In the genomic region with DNA sequence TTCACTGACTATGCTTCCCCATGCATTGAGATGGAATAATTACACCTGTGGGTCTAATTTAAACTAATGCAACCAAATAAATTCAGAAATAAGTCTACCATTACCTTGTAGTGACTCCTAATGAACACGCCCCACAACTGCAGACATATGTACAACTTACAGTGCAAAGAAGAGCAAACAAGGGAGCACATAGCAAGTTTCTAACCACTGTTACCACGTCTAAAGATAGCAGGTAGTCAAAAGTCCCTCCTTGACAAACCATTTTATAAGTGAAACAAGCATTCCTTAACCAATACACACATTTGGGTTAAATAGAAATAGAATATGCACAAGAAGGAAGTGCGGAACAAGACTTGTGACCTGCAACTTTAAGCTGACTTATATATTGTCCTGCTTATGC, we compare ENCODE assay signal across 11 cellular contexts. TPM values are rescaled to one million over a fixed set of nuclear protein-coding genes. Genes with fewer than 3 reads are reported as not detected.
DNase-seq lines count a peak whose midpoint lies in the region; ATAC-seq and TF ChIP-seq lines count a peak whose summit lies in the region.
"Had no signal": no experiment of that assay in that cellular context is flagged by ENCODE, and none has a peak within 500 bp of the region (broad histone marks: within the 10 kb centered on the region; RNA-seq: fewer than 3 reads in every experiment).

No MANE protein-coding gene starts in this region.

- peak overlapping the region; percentile 54 for H3K27ac Mint-ChIP-seq in activated naive CD4-positive, alpha-beta T cell treated with anti-CD3 and anti-CD28 coated beads, Interleukin-2, amount 10 ng/mL, durations not matched to agents 7 days and 5 days
- no peak overlapping the region for H3K27ac Mint-ChIP-seq in activated naive CD4-positive, alpha-beta T cell treated with anti-CD3 and anti-CD28 coated beads for 36 hours
- H3K27ac Mint-ChIP-seq in stimulated activated naive B cell treated with anti-CD40 and anti-IgM and Interleukin-4, amounts not matched to agents 10 μg/mL and 1 μg/mL and 100 μg/mL, for 72 hours = peak overlapping the region; percentile 44

- H3K4me3 Mint-ChIP-seq in activated naive CD4-positive, alpha-beta T cell treated with anti-CD3 and anti-CD28 coated beads, Interleukin-2, amount 10 ng/mL, durations not matched to agents 7 days and 5 days = peak overlapping the region; percentile 54
- H3K4me3 Mint-ChIP-seq in activated naive CD4-positive, alpha-beta T cell treated with anti-CD3 and anti-CD28 coated beads for 36 hours = no peak overlapping the region
- peak overlapping the region in 1 of 2 donors; percentile 23 for H3K4me3 Mint-ChIP-seq in stimulated activated naive B cell treated with anti-CD40 and anti-IgM and Interleukin-4, amounts not matched to agents 10 μg/mL and 1 μg/mL and 100 μg/mL, for 72 hours

- no peak for TF ChIP-seq POLR2A in heart left ventricle (IDR thresholded peaks at IDR 0.05)

- WGBS in heart left ventricle, 4 donors = 81 to 87% (median 82%) methylated on average over 3 of the region's 3 CpGs

- H3K9me3 Mint-ChIP-seq in activated naive CD4-positive, alpha-beta T cell treated with anti-CD3 and anti-CD28 coated beads, Interleukin-2, amount 10 ng/mL, durations not matched to agents 7 days and 5 days = no peaks in the 10 kb centered on the region
- H3K9me3 Mint-ChIP-seq in activated naive CD4-positive, alpha-beta T cell treated with anti-CD3 and anti-CD28 coated beads for 36 hours = no peaks in the 10 kb centered on the region
- peaks cover 0 to 2% of the 10 kb centered on the region in 2 donors for H3K9me3 Mint-ChIP-seq in stimulated activated naive B cell treated with anti-CD40 and anti-IgM and Interleukin-4, amounts not matched to agents 10 μg/mL and 1 μg/mL and 100 μg/mL, for 72 hours
- H3K9me3 Mint-ChIP-seq: activated naive CD4-positive, alpha-beta T cell treated with anti-CD3 and anti-CD28 coated beads, Interleukin-2, amount 50 U/mL, for 72 hours had no signal

- H3K27me3 ChIP-seq in heart left ventricle = no peaks in the 10 kb centered on the region
- H3K27me3 ChIP-seq: tibial artery had no signal

- H3K4me3 ChIP-seq in heart left ventricle = peak overlapping the region in 2 of 12 donors; percentile 30 to 43
- H3K4me3 ChIP-seq: tibial artery had no signal

- H3K36me3 ChIP-seq in heart left ventricle = no peaks in the 10 kb centered on the region
- H3K36me3 ChIP-seq: tibial artery had no signal

- H3K36me3 Mint-ChIP-seq in activated naive CD4-positive, alpha-beta T cell treated with anti-CD3 and anti-CD28 coated beads, Interleukin-2, amount 10 ng/mL, durations not matched to agents 7 days and 5 days = peaks cover 3% of the 10 kb centered on the region
- H3K36me3 Mint-ChIP-seq in activated naive CD4-positive, alpha-beta T cell treated with anti-CD3 and anti-CD28 coated beads for 36 hours (ENCODE audit: low read depth) = peaks cover 1% of the 10 kb centered on the region
- peaks cover 4 to 20% of the 10 kb centered on the region in 2 donors for H3K36me3 Mint-ChIP-seq in stimulated activated naive B cell treated with anti-CD40 and anti-IgM and Interleukin-4, amounts not matched to agents 10 μg/mL and 1 μg/mL and 100 μg/mL, for 72 hours
- H3K36me3 Mint-ChIP-seq: activated naive CD4-positive, alpha-beta T cell treated with anti-CD3 and anti-CD28 coated beads, Interleukin-2, amount 50 U/mL, for 72 hours had no signal

- no peak for TF ChIP-seq CTCF in heart left ventricle (IDR thresholded peaks at IDR 0.05)

- ATAC-seq in HG02763 (IDR thresholded peaks at IDR 0.05; ENCODE audit: unreplicated experiment) (peak; percentile 65), heart left ventricle (no peak)
- ATAC-seq in stimulated activated naive B cell treated with anti-CD40 and anti-IgM and Interleukin-4, amounts not matched to agents 10 μg/mL and 1 μg/mL and 100 μg/mL, for 72 hours (replicated peaks) = peak; percentile 58 to 70
- ATAC-seq: activated naive CD4-positive, alpha-beta T cell treated with anti-CD3 and anti-CD28 coated beads, Interleukin-2, amount 50 U/mL, for 72 hours had no signal

- CTCF ChIA-PET in activated naive CD4-positive, alpha-beta T cell treated with anti-CD3 and anti-CD28 coated beads, Interleukin-2, amount 10 ng/mL, durations not matched to agents 7 days and 5 days (lab: Charles Lee) = interaction anchor here (1.6 kb wide), 1 partner anchor 212 kb away, joined by 3 read pairs; no protein-coding TSS in a partner anchor
- CTCF ChIA-PET in activated naive CD4-positive, alpha-beta T cell treated with anti-CD3 and anti-CD28 coated beads for 36 hours (lab: Charles Lee) = interaction anchor here (0.6 kb wide), 1 partner anchor 17 kb away, joined by 3 read pairs; no protein-coding TSS in a partner anchor

- no peaks in the 10 kb centered on the region for H3K27me3 Mint-ChIP-seq in activated naive CD4-positive, alpha-beta T cell treated with anti-CD3 and anti-CD28 coated beads, Interleukin-2, amount 10 ng/mL, durations not matched to agents 7 days and 5 days
- H3K27me3 Mint-ChIP-seq in activated naive CD4-positive, alpha-beta T cell treated with anti-CD3 and anti-CD28 coated beads for 36 hours (ENCODE audit: low read depth) = no peaks in the 10 kb centered on the region
- H3K27me3 Mint-ChIP-seq in stimulated activated naive B cell treated with anti-CD40 and anti-IgM and Interleukin-4, amounts not matched to agents 10 μg/mL and 1 μg/mL and 100 μg/mL, for 72 hours = no peaks in the 10 kb centered on the region

- no peak for DNase-seq in activated naive CD4-positive, alpha-beta T cell treated with anti-CD3 and anti-CD28 coated beads, Interleukin-2, amount 10 ng/mL, durations not matched to agents 7 days and 5 days
- DNase-seq in activated naive CD4-positive, alpha-beta T cell treated with anti-CD3 and anti-CD28 coated beads for 36 hours = no peak
- DNase-seq in OCI-M1 (lab: John Stamatoyannopoulos, UW) (peak; percentile 40), heart left ventricle (no peak), KG1 (lab: John Stamatoyannopoulos, UW) (no peak), H4 (ENCODE audit: low spot score) (no peak)
- no peak for DNase-seq in stimulated activated naive B cell treated with anti-CD40 and anti-IgM and Interleukin-4, amounts not matched to agents 10 μg/mL and 1 μg/mL and 100 μg/mL, for 72 hours
- DNase-seq: hypothalamus, tibial artery had no signal

- H3K9me3 ChIP-seq in heart left ventricle = no peaks in the 10 kb centered on the region
- H3K9me3 ChIP-seq: tibial artery had no signal

- H3K27ac ChIP-seq in heart left ventricle = peak overlapping the region in 4 of 12 donors; percentile 47 to 77 (median 62)

- intact Hi-C loops in activated naive CD4-positive, alpha-beta T cell treated with anti-CD3 and anti-CD28 coated beads for 36 hours (cut with micrococcal nuclease) = loop anchor here (1.0 kb wide), 1 partner anchor 21 kb away; a partner anchor contains a TSS
- intact Hi-C loops in heart left ventricle (cut with DNase I) = no loop called here

- peaks cover 3 to 71% (median 43%) of the 10 kb centered on the region in 12 donors for H3K4me1 ChIP-seq in heart left ventricle

- H3K4me1 Mint-ChIP-seq in activated naive CD4-positive, alpha-beta T cell treated with anti-CD3 and anti-CD28 coated beads, Interleukin-2, amount 10 ng/mL, durations not matched to agents 7 days and 5 days = peaks cover 27% of the 10 kb centered on the region
- peaks cover 40% of the 10 kb centered on the region for H3K4me1 Mint-ChIP-seq in activated naive CD4-positive, alpha-beta T cell treated with anti-CD3 and anti-CD28 coated beads for 36 hours (ENCODE audit: low read depth)
- peaks cover 34 to 57% of the 10 kb centered on the region in 2 donors for H3K4me1 Mint-ChIP-seq in stimulated activated naive B cell treated with anti-CD40 and anti-IgM and Interleukin-4, amounts not matched to agents 10 μg/mL and 1 μg/mL and 100 μg/mL, for 72 hours

RNA-seq across cellular contexts. Expression of a gene that starts 20.6 kb away (rescaled TPM):
- 10 to 100 TPM; 40.4 to 42.6 TPM for total RNA-seq in activated naive CD4-positive, alpha-beta T cell treated with anti-CD3 and anti-CD28 coated beads for 36 hours
- 10 to 100 TPM; 19.5 to 45.9 (median 37.0) TPM for total RNA-seq in heart left ventricle
- polyA plus RNA-seq in heart left ventricle = 10 to 100 TPM; 16.5 to 16.7 TPM
- 8.0 and 39.9 TPM in 2 replicates for total RNA-seq in H4 (2014; rRNA removed; shearing (Covaris generic))

Comparison
In these comparisons a context has a peak if more than half of its experiments do, and no peak if none do; other contexts are left out.
1. ATAC-seq: peak in HG02763 (single experiment) and stimulated activated naive B cell treated with anti-CD40 and anti-IgM and Interleukin-4, amounts not matched to agents 10 μg/mL and 1 μg/mL and 100 μg/mL, for 72 hours (2 of 2); none in heart left ventricle (0 of 4).